Comparison of ENCODE assay signal across 18 cellular contexts in the genomic region with DNA sequence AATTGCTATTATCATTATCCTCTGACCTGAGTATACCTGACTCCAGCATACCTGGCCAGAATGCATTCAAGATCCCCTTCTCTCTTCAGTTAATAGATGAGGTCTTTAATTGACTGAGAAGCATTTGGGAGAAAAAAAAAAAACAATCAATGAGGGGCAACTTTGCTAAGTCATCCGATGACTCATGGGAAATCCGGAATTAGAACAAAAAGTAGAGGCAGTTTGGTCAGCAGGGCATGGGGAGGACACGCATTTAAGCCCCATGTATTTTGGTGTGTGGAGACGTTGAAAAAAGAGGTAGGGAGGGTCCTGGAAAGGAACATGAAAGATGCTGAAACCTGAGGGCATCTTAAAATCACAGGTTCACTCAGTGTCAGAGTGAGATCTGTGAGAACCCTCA.
DNase-seq lines count a peak whose midpoint lies in the region; ATAC-seq, FAIRE-seq and TF ChIP-seq lines count a peak whose summit lies in the region.
"Had no signal": no experiment of that assay in that cellular context is flagged by ENCODE, and none has a peak within 500 bp of the region (broad histone marks: within the 10 kb centered on the region; RNA-seq: fewer than 3 reads in every experiment).

No MANE protein-coding gene starts in this region.

- WGBS in smooth muscle cell (ENCODE audit: low lambda C conversion rate), result 56% methylated on average over 4 of the region's 4 CpGs

- no peaks in the 10 kb centered on the region for H3K27me3 ChIP-seq in astrocyte (ENCODE audit: insufficient read depth, low read length)
- no peaks in the 10 kb centered on the region for H3K27me3 ChIP-seq in smooth muscle cell (ENCODE audit: low read depth)
- H3K27me3 ChIP-seq: transverse colon had no signal

- H3K4me1 ChIP-seq in astrocyte (ENCODE audit: insufficient read depth, low read length) (peaks cover 48% of the 10 kb centered on the region), smooth muscle cell (ENCODE audit: low read depth) (peaks cover 17% of the 10 kb centered on the region)
- H3K4me1 ChIP-seq: HAP-1 had no signal

- H4K20me1 ChIP-seq in astrocyte (ENCODE audit: insufficient read depth, low read length) (no peaks in the 10 kb centered on the region), smooth muscle cell (ENCODE audit: low read depth) (peaks cover 12% of the 10 kb centered on the region)

- no peak for ATAC-seq in HG03432 (IDR thresholded peaks at IDR 0.05; ENCODE audit: unreplicated experiment)
- ATAC-seq: activated CD8-positive, alpha-beta memory T cell treated with anti-CD3 and anti-CD28 coated beads, Interleukin-2, amount 10 ng/mL, durations not matched to agents 7 days and 5 days; activated naive CD8-positive, alpha-beta T cell treated with anti-CD3 and anti-CD28 coated beads, Interleukin-2, amount 50 U/mL, for 24 hours; Panc1; sciatic nerve had no signal

- intact Hi-C loops in activated CD4-positive, alpha-beta T cell treated with anti-CD3 and anti-CD28 coated beads, Interleukin-2, amount 10 ng/mL, durations not matched to agents 24 days and 14 days (cut with micrococcal nuclease), result no loop called here

- FAIRE-seq in astrocyte (lab: Jason Lieb, UNC), result no peak

- H3K27me3 Mint-ChIP-seq in activated CD4-positive, alpha-beta T cell treated with anti-CD3 and anti-CD28 coated beads, Interleukin-2, amount 10 ng/mL, durations not matched to agents 24 days and 14 days, result peaks cover 4% of the 10 kb centered on the region
- H3K27me3 Mint-ChIP-seq in astrocyte (ENCODE audit: low read depth, unreplicated experiment), result no peaks in the 10 kb centered on the region

- H3K9ac ChIP-seq in astrocyte (ENCODE audit: low read length) (peak overlapping the region; percentile 64), smooth muscle cell (ENCODE audit: low read depth) (peak overlapping the region; percentile 27)

- no peaks in the 10 kb centered on the region for H3K36me3 Mint-ChIP-seq in activated CD4-positive, alpha-beta T cell treated with anti-CD3 and anti-CD28 coated beads, Interleukin-2, amount 10 ng/mL, durations not matched to agents 24 days and 14 days (ENCODE audit: low read depth)
- no peaks in the 10 kb centered on the region for H3K36me3 Mint-ChIP-seq in astrocyte (ENCODE audit: low read depth, unreplicated experiment)
- H3K36me3 Mint-ChIP-seq: activated CD8-positive, alpha-beta memory T cell treated with anti-CD3 and anti-CD28 coated beads, Interleukin-2, amount 10 ng/mL, durations not matched to agents 7 days and 5 days had no signal

- no peaks in the 10 kb centered on the region for H3F3A ChIP-seq in smooth muscle cell (ENCODE audit: low read depth)

- H3K27ac ChIP-seq in astrocyte (ENCODE audit: low read depth, low read length), result peak overlapping the region; percentile 89
- peak overlapping the region; percentile 54 for H3K27ac ChIP-seq in smooth muscle cell (ENCODE audit: low read depth)

- H3K4me1 Mint-ChIP-seq in activated CD4-positive, alpha-beta T cell treated with anti-CD3 and anti-CD28 coated beads, Interleukin-2, amount 10 ng/mL, durations not matched to agents 24 days and 14 days, result no peaks in the 10 kb centered on the region
- H3K4me1 Mint-ChIP-seq in astrocyte (ENCODE audit: low read depth, unreplicated experiment), result peaks cover 49% of the 10 kb centered on the region
- H3K4me1 Mint-ChIP-seq: activated naive CD8-positive, alpha-beta T cell treated with anti-CD3 and anti-CD28 coated beads, Interleukin-2, amount 50 U/mL, for 24 hours had no signal

- no peaks in the 10 kb centered on the region for H3K9me3 ChIP-seq in astrocyte (ENCODE audit: insufficient read depth, low read depth, low read length)
- no peaks in the 10 kb centered on the region for H3K9me3 ChIP-seq in smooth muscle cell (replicated peaks; ENCODE audit: low read depth)
- H3K9me3 ChIP-seq: HAP-1, transverse colon had no signal

- H3K4me3 Mint-ChIP-seq in activated CD4-positive, alpha-beta T cell treated with anti-CD3 and anti-CD28 coated beads, Interleukin-2, amount 10 ng/mL, durations not matched to agents 24 days and 14 days, result no peak overlapping the region
- no peak overlapping the region for H3K4me3 Mint-ChIP-seq in astrocyte (ENCODE audit: unreplicated experiment)
- H3K4me3 Mint-ChIP-seq: activated CD8-positive, alpha-beta memory T cell treated with anti-CD3 and anti-CD28 coated beads, Interleukin-2, amount 10 ng/mL, durations not matched to agents 7 days and 5 days; activated naive CD8-positive, alpha-beta T cell treated with anti-CD3 and anti-CD28 coated beads, Interleukin-2, amount 50 U/mL, for 24 hours had no signal

- no peak overlapping the region for H3K4me3 ChIP-seq in astrocyte (ENCODE audit: insufficient read depth, low read depth, low read length)
- H3K4me3 ChIP-seq in foreskin fibroblast (ENCODE audit: low read depth in 1 of 2, low read length in 2 of 2), result no peak overlapping the region
- no peak overlapping the region for H3K4me3 ChIP-seq in smooth muscle cell
- H3K4me3 ChIP-seq: HAP-1, transverse colon had no signal

- no peaks in the 10 kb centered on the region for H3K9me3 Mint-ChIP-seq in activated CD4-positive, alpha-beta T cell treated with anti-CD3 and anti-CD28 coated beads, Interleukin-2, amount 10 ng/mL, durations not matched to agents 24 days and 14 days
- no peaks in the 10 kb centered on the region for H3K9me3 Mint-ChIP-seq in astrocyte (ENCODE audit: unreplicated experiment)
- H3K9me3 Mint-ChIP-seq: activated naive CD8-positive, alpha-beta T cell treated with anti-CD3 and anti-CD28 coated beads, Interleukin-2, amount 50 U/mL, for 24 hours had no signal

- peak overlapping the region; percentile 65 for H3K4me2 ChIP-seq in astrocyte (ENCODE audit: low read length)
- peak overlapping the region; percentile 31 for H3K4me2 ChIP-seq in smooth muscle cell

- H3K79me2 ChIP-seq in astrocyte (ENCODE audit: insufficient read depth, low read length), result no peaks in the 10 kb centered on the region
- H3K79me2 ChIP-seq in smooth muscle cell (ENCODE audit: low read depth), result no peaks in the 10 kb centered on the region

- peak; percentile 22 for DNase-seq in activated CD4-positive, alpha-beta T cell treated with anti-CD3 and anti-CD28 coated beads, Interleukin-2, amount 10 ng/mL, durations not matched to agents 24 days and 14 days
- DNase-seq in activated CD4-positive, alpha-beta T cell treated with anti-CD3 and anti-CD28 coated beads for 4 hours, result no peak
- DNase-seq in astrocyte (ENCODE audit: low read depth) (peak; percentile 80), foreskin fibroblast (peak; percentile 80 to 88), smooth muscle cell (lab: John Stamatoyannopoulos, UW; ENCODE audit: unreplicated experiment) (no peak), NCI-H774 (lab: John Stamatoyannopoulos, UW) (no peak), RPMI8226 (no peak)
- DNase-seq: 8988T; activated CD8-positive, alpha-beta memory T cell treated with anti-CD3 and anti-CD28 coated beads, Interleukin-2, amount 10 ng/mL, durations not matched to agents 7 days and 5 days; activated naive CD8-positive, alpha-beta T cell treated with anti-CD3 and anti-CD28 coated beads, Interleukin-2, amount 50 U/mL, for 24 hours; DMS53; NCI-H2171; T1000; transverse colon had no signal

- H3K36me3 ChIP-seq in astrocyte (ENCODE audit: insufficient read depth, low read length) (no peaks in the 10 kb centered on the region), smooth muscle cell (ENCODE audit: low read depth) (no peaks in the 10 kb centered on the region)
- H3K36me3 ChIP-seq: HAP-1, transverse colon had no signal

- H2AFZ ChIP-seq in astrocyte (ENCODE audit: low read depth, low read length), result peak overlapping the region; percentile 35
- H2AFZ ChIP-seq in smooth muscle cell (ENCODE audit: low read depth), result no peak overlapping the region

- H3K27ac Mint-ChIP-seq in activated CD4-positive, alpha-beta T cell treated with anti-CD3 and anti-CD28 coated beads, Interleukin-2, amount 10 ng/mL, durations not matched to agents 24 days and 14 days, result no peak overlapping the region
- H3K27ac Mint-ChIP-seq in astrocyte (ENCODE audit: unreplicated experiment), result peak overlapping the region; percentile 34
- H3K27ac Mint-ChIP-seq: activated CD8-positive, alpha-beta memory T cell treated with anti-CD3 and anti-CD28 coated beads, Interleukin-2, amount 10 ng/mL, durations not matched to agents 7 days and 5 days; activated naive CD8-positive, alpha-beta T cell treated with anti-CD3 and anti-CD28 coated beads, Interleukin-2, amount 50 U/mL, for 24 hours had no signal

- TF ChIP-seq CTCF in astrocyte (IDR thresholded peaks at IDR 0.05; ENCODE audit: insufficient read depth, low read depth, low read length) (no peak), foreskin fibroblast (IDR thresholded peaks at IDR 0.05; ENCODE audit: low read depth, low read length) (no peak), smooth muscle cell (IDR thresholded peaks at IDR 0.05; ENCODE audit: borderline replicate concordance, insufficient read depth, poor library complexity, severe bottlenecking) (no peak)

Comparison
In these comparisons a context has a peak if more than half of its experiments do, and no peak if none do; other contexts are left out.
1. DNase-seq: peak in activated CD4-positive, alpha-beta T cell treated with anti-CD3 and anti-CD28 coated beads, Interleukin-2, amount 10 ng/mL, durations not matched to agents 24 days and 14 days (single experiment), astrocyte (single experiment) and foreskin fibroblast (2 of 2); none in activated CD4-positive, alpha-beta T cell treated with anti-CD3 and anti-CD28 coated beads for 4 hours (0 of 2), smooth muscle cell (single experiment), NCI-H774 (single experiment) and RPMI8226 (single experiment).